Comparison of ENCODE assay signal across 27 cellular contexts in the genomic region with DNA sequence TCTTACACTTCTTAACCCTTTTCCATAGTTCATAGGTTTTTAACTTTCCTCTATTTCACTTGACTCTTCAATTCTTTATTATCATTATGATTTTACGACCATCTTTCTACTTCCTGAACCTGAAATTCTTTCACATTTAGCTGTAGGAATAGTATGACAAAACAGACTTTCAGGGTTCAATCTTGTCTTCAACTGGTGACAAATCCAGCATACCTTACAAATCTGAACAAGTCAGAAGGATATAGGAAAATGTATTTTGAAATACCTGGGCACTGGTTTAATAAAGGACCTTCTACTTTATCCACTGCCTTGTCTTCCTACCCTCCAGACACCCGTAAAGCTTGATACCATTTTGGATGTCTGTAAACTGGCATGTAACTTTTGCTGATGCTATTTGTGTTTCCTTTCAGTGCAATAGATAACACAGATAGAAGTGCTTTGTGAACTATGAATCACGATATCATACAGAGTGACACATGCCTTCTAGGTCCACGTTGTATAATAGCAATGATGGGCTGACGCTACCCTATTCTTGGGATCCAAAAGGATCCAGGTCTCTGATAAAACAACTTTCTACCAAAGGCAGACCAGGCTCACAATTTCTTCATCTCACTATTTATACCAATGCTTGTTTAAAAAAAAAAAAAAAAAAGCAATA.
"Had no signal": no experiment of that assay in that cellular context is flagged by ENCODE, and none has a peak within 500 bp of the region (broad histone marks: within the 10 kb centered on the region; RNA-seq: fewer than 3 reads in every experiment).

No MANE protein-coding gene starts in this region.

- H3K9me3 ChIP-seq: ascending aorta, body of pancreas, Peyer's patch, SJCRH30, SK-N-SH had no signal

- ATAC-seq: activated naive CD8-positive, alpha-beta T cell treated with anti-CD3 and anti-CD28 coated beads, Interleukin-2, amount 50 U/mL, for 24 hours; activated T-cell treated with anti-CD3 and anti-CD28 coated beads, Interleukin-2, amount 50 U/mL, for 4 hours; body of pancreas had no signal

- H3K9ac ChIP-seq: KMS-11, SK-N-SH had no signal

- H3K27ac Mint-ChIP-seq: activated CD4-positive, alpha-beta memory T cell treated with anti-CD3 and anti-CD28 coated beads for 36 hours; activated CD4-positive, alpha-beta T cell treated with anti-CD3 and anti-CD28 coated beads, Interleukin-2, amount 10 ng/mL, durations not matched to agents 7 days and 5 days; activated naive CD4-positive, alpha-beta T cell treated with anti-CD3 and anti-CD28 coated beads for 36 hours; activated naive CD8-positive, alpha-beta T cell treated with anti-CD3 and anti-CD28 coated beads, Interleukin-2, amount 50 U/mL, for 24 hours had no signal

- H3K27me3 ChIP-seq: ascending aorta, body of pancreas, Peyer's patch, SJCRH30 had no signal

- H3K4me1 ChIP-seq: Peyer's patch had no signal

- H3K4me3 Mint-ChIP-seq: activated CD4-positive, alpha-beta memory T cell treated with anti-CD3 and anti-CD28 coated beads for 36 hours; activated CD4-positive, alpha-beta T cell treated with anti-CD3 and anti-CD28 coated beads, Interleukin-2, amount 10 ng/mL, durations not matched to agents 7 days and 5 days; activated naive CD4-positive, alpha-beta T cell treated with anti-CD3 and anti-CD28 coated beads for 36 hours; activated naive CD8-positive, alpha-beta T cell treated with anti-CD3 and anti-CD28 coated beads, Interleukin-2, amount 50 U/mL, for 24 hours; activated T-cell treated with anti-CD3 and anti-CD28 coated beads, Interleukin-2, amount 50 U/mL, for 4 hours had no signal

- H3K4me3 ChIP-seq: ascending aorta, body of pancreas, Peyer's patch, SJCRH30 had no signal

- H3K27ac ChIP-seq: ascending aorta, body of pancreas, KMS-11, Peyer's patch, RWPE1, SJCRH30 had no signal

- H3K27me3 Mint-ChIP-seq: activated CD4-positive, alpha-beta memory T cell treated with anti-CD3 and anti-CD28 coated beads for 36 hours; activated CD4-positive, alpha-beta T cell treated with anti-CD3 and anti-CD28 coated beads, Interleukin-2, amount 10 ng/mL, durations not matched to agents 7 days and 5 days; activated naive CD8-positive, alpha-beta T cell treated with anti-CD3 and anti-CD28 coated beads, Interleukin-2, amount 50 U/mL, for 24 hours had no signal

- H3K9me3 Mint-ChIP-seq: activated CD4-positive, alpha-beta memory T cell treated with anti-CD3 and anti-CD28 coated beads for 36 hours; activated naive CD4-positive, alpha-beta T cell treated with anti-CD3 and anti-CD28 coated beads for 36 hours; activated naive CD8-positive, alpha-beta T cell treated with anti-CD3 and anti-CD28 coated beads, Interleukin-2, amount 50 U/mL, for 24 hours; activated T-cell treated with anti-CD3 and anti-CD28 coated beads, Interleukin-2, amount 50 U/mL, for 4 hours had no signal

- DNase-seq: activated CD4-positive, alpha-beta memory T cell treated with anti-CD3 and anti-CD28 coated beads for 36 hours; activated CD4-positive, alpha-beta T cell treated with anti-CD3 and anti-CD28 coated beads, Interleukin-2, amount 10 ng/mL, durations not matched to agents 7 days and 5 days; activated CD4-positive, CD25-positive, alpha-beta regulatory T cell; activated CD8-positive, alpha-beta memory T cell treated with anti-CD3 and anti-CD28 coated beads for 24 hours; activated gamma-delta T cell; activated naive CD4-positive, alpha-beta T cell treated with anti-CD3 and anti-CD28 coated beads for 36 hours; activated naive CD8-positive, alpha-beta T cell treated with anti-CD3 and anti-CD28 coated beads, Interleukin-2, amount 50 U/mL, for 24 hours; activated T-cell treated with anti-CD3 and anti-CD28 coated beads, Interleukin-2, amount 50 U/mL, for 4 hours; amniotic stem cell; body of pancreas; NCI-H1092; NCI-H1417 treated with DMSO at 0.1 percent for 48 hours; NCI-H1694; NCI-H2029; NCI-H345; NCI-H510A; NCI-H526 treated with DMSO at 0.1 percent for 48 hours; NCI-H82; NK-92 treated with Interleukin-12 subunit alpha and Interleukin-12 subunit beta, amount 100 ng/mL, for 24 hours; Peyer's patch; Right ventricle myocardium superior; SJCRH30; SK-N-SH; T-helper 1 cell had no signal

- H3K4me2 ChIP-seq: KMS-11, SK-N-SH had no signal
